ENCODE assay signal across 1 cellular context in genomic region chr2:2613279-2614199, GRCh38.
A peak's percentile ranks its signal among the peaks of the same experiment; 100 is the strongest.
TF ChIP-seq lines count a peak whose summit lies in the region.

No MANE protein-coding gene starts in this region.

TF ChIP-seq in K562, 482 proteins besides CTCF, POLR2A, EP300 and RAD21 (continued from another document and continues in another):
- TF ChIP-seq MGA (IDR thresholded peaks at IDR 0.05), result peak; percentile 73
- TF ChIP-seq POLR2B (IDR thresholded peaks at IDR 0.05; ENCODE audit: low read depth, partially characterized antibody), result peak; percentile 28
- TF ChIP-seq SETDB1 (IDR thresholded peaks at IDR 0.05; ENCODE audit: low read length), result no peak
- TF ChIP-seq ZNF668 (CRISPR knock-in tag; IDR thresholded peaks at IDR 0.05), result no peak
- no peak for TF ChIP-seq SMARCE1 (IDR thresholded peaks at IDR 0.05)
- no peak for TF ChIP-seq RERE (CRISPR knock-in tag; IDR thresholded peaks at IDR 0.05; ENCODE audit: borderline replicate concordance)
- peak; percentile 53 for TF ChIP-seq RNF2 (IDR thresholded peaks at IDR 0.05)
- TF ChIP-seq ZFX (CRISPR knock-in tag; IDR thresholded peaks at IDR 0.05), result peak; percentile 35
- no peak for TF ChIP-seq CEBPG (CRISPR knock-in tag; IDR thresholded peaks at IDR 0.05)
- no peak for TF ChIP-seq CEBPG (tag; conservative IDR thresholded peaks at IDR 0.05 in 1 of 2, IDR thresholded peaks at IDR 0.05 in 1 of 2)
- no peak for TF ChIP-seq PHB2 (IDR thresholded peaks at IDR 0.05; ENCODE audit: low read depth)
- TF ChIP-seq ZNF445 (CRISPR knock-in tag; IDR thresholded peaks at IDR 0.05; ENCODE audit: low read depth), result no peak; the same call in 1 of the 2 replicates
- TF ChIP-seq CREB3L1 (IDR thresholded peaks at IDR 0.05; ENCODE audit: borderline replicate concordance, low read depth), result peak; percentile 82; the same call in 1 of the 2 replicates
- no peak for TF ChIP-seq ZNF407 (IDR thresholded peaks at IDR 0.05; ENCODE audit: low read depth)
- TF ChIP-seq LEF1 (IDR thresholded peaks at IDR 0.05), result no peak
- peak; percentile 70; the same call in 1 of the 2 replicates for TF ChIP-seq TOE1 (IDR thresholded peaks at IDR 0.05; ENCODE audit: borderline replicate concordance)
- no peak for TF ChIP-seq TOE1 (CRISPR knock-in tag; IDR thresholded peaks at IDR 0.05; ENCODE audit: borderline replicate concordance, low read depth)
- peak; percentile 74; the same call in 1 of the 2 replicates for TF ChIP-seq CBX5 (IDR thresholded peaks at IDR 0.05; ENCODE audit: borderline replicate concordance, low read depth)
- TF ChIP-seq CHD4 (IDR thresholded peaks at IDR 0.05; ENCODE audit: insufficient read depth, insufficient replicate concordance, low read depth, low read length, poor library complexity, severe bottlenecking), result no peak
- TF ChIP-seq NR2C2 (CRISPR knock-in tag; IDR thresholded peaks at IDR 0.05), result 0 out of 2 replicates have a peak, but pooled peaks have one; percentile 48
- peak; percentile 69 for TF ChIP-seq NR2C2 (tag; IDR thresholded peaks at IDR 0.05)
- no peak for TF ChIP-seq HES1 (IDR thresholded peaks at IDR 0.05; ENCODE audit: low read depth)
